In genomic region chr5:139738777-139739611, GRCh38 we compare ENCODE assay signal across 1 cellular context.
TF ChIP-seq lines count a peak whose summit lies in the region.

No MANE protein-coding gene starts in this region.

TF ChIP-seq in HepG2, 621 proteins besides CTCF, POLR2A, EP300 and RAD21 (continued from another document and continues in another):
- TF ChIP-seq ZKSCAN8 (CRISPR knock-in tag; IDR thresholded peaks at IDR 0.05; ENCODE audit: borderline replicate concordance) = no peak
- no peak for TF ChIP-seq KIAA2018 (CRISPR knock-in tag; IDR thresholded peaks at IDR 0.05; ENCODE audit: borderline replicate concordance)
- no peak for TF ChIP-seq MIER2 (CRISPR knock-in tag; IDR thresholded peaks at IDR 0.05)
- TF ChIP-seq THAP11 (CRISPR knock-in tag; IDR thresholded peaks at IDR 0.05) = no peak
- TF ChIP-seq PHB2 (IDR thresholded peaks at IDR 0.05; ENCODE audit: partially characterized antibody) = no peak
- no peak for TF ChIP-seq RARG (CRISPR knock-in tag; IDR thresholded peaks at IDR 0.05; ENCODE audit: low read depth)
- TF ChIP-seq DR1 (CRISPR knock-in tag; IDR thresholded peaks at IDR 0.05) = peak; percentile 69
- no peak for TF ChIP-seq ZBTB25 (CRISPR knock-in tag; IDR thresholded peaks at IDR 0.05)
- TF ChIP-seq FOXA3 (CRISPR knock-in tag; IDR thresholded peaks at IDR 0.05) = peak; percentile 34; the same call in 1 of the 2 replicates
- no peak for TF ChIP-seq TERF1 (CRISPR knock-in tag; IDR thresholded peaks at IDR 0.05)
- 0 out of 2 replicates have a peak, but pooled peaks have one; percentile 20 for TF ChIP-seq ZNF574 (CRISPR knock-in tag; IDR thresholded peaks at IDR 0.05)
- TF ChIP-seq ZNF691 (CRISPR knock-in tag; IDR thresholded peaks at IDR 0.05; ENCODE audit: borderline replicate concordance, low read depth) = no peak
- TF ChIP-seq SPEN (CRISPR knock-in tag; IDR thresholded peaks at IDR 0.05; ENCODE audit: low read depth) = no peak
- no peak; the same call in 1 of the 2 replicates for TF ChIP-seq FOXP1 (IDR thresholded peaks at IDR 0.05)
- TF ChIP-seq FOXP1 (CRISPR knock-in tag; IDR thresholded peaks at IDR 0.05) = peak; percentile 61; the same call in 1 of the 2 replicates
- TF ChIP-seq SKI (IDR thresholded peaks at IDR 0.05; ENCODE audit: partially characterized antibody) = no peak
- no peak for TF ChIP-seq BRD4 (CRISPR knock-in tag; IDR thresholded peaks at IDR 0.05)
- no peak for TF ChIP-seq ZNF367 (CRISPR knock-in tag; IDR thresholded peaks at IDR 0.05; ENCODE audit: borderline replicate concordance)
- TF ChIP-seq FOXO1 (CRISPR knock-in tag; IDR thresholded peaks at IDR 0.05) = peak; percentile 10; the same call in 1 of the 2 replicates
- peak; percentile 96 for TF ChIP-seq ZNF646 (CRISPR knock-in tag; IDR thresholded peaks at IDR 0.05)
- peak; percentile 25; the same call in 1 of the 2 replicates for TF ChIP-seq ZNF280B (CRISPR knock-in tag; IDR thresholded peaks at IDR 0.05; ENCODE audit: borderline replicate concordance)
- TF ChIP-seq ZNF878 (CRISPR knock-in tag; IDR thresholded peaks at IDR 0.05) = no peak
- peak; percentile 74 for TF ChIP-seq ZNF768 (CRISPR knock-in tag; IDR thresholded peaks at IDR 0.05)
- TF ChIP-seq ZMYM3 (CRISPR knock-in tag; IDR thresholded peaks at IDR 0.05) = peak; percentile 49; the same call in 1 of the 2 replicates
- TF ChIP-seq SIX4 (CRISPR knock-in tag; IDR thresholded peaks at IDR 0.05) = peak; percentile 30; the same call in 1 of the 2 replicates
- peak; percentile 52; the same call in 1 of the 2 replicates for TF ChIP-seq NRL (CRISPR knock-in tag; IDR thresholded peaks at IDR 0.05; ENCODE audit: borderline replicate concordance)
- TF ChIP-seq MYPOP (CRISPR knock-in tag; IDR thresholded peaks at IDR 0.05) = no peak
- TF ChIP-seq ZKSCAN5 (CRISPR knock-in tag; IDR thresholded peaks at IDR 0.05) = no peak
- TF ChIP-seq MTERF4 (CRISPR knock-in tag; IDR thresholded peaks at IDR 0.05) = no peak
- peak; percentile 46 for TF ChIP-seq RBM39 (IDR thresholded peaks at IDR 0.05; ENCODE audit: low read depth, low read length, poor library complexity, severe bottlenecking)
